15 cellular contexts compared by ENCODE assay signal in genomic region chr7:44385384-44386138, GRCh38.
DNase-seq lines count a peak whose midpoint lies in the region; ATAC-seq and TF ChIP-seq lines count a peak whose summit lies in the region.
"Had no signal": no experiment of that assay in that cellular context is flagged by ENCODE, and none has a peak within 500 bp of the region (broad histone marks: within the 10 kb centered on the region; RNA-seq: fewer than 3 reads in every experiment).

No MANE protein-coding gene starts in this region.

- no peak overlapping the region for H3K4me3 ChIP-seq in neuronal stem cell (ENCODE audit: low read length in 2 of 2)
- H3K4me3 ChIP-seq: suprapubic skin had no signal

- H3K4ac ChIP-seq in neuronal stem cell (ENCODE audit: low read length), result no peak overlapping the region

- in situ Hi-C loops in G401 (cut with HindIII; ENCODE audit: low sequenced_read_pairs), result no loop called here

- no peak overlapping the region for H2BK5ac ChIP-seq in neuronal stem cell (ENCODE audit: low read length)

- H3K79me1 ChIP-seq in neuronal stem cell (ENCODE audit: low read depth, low read length), result no peaks in the 10 kb centered on the region

- H3K9me3 Mint-ChIP-seq in brain (no peaks in the 10 kb centered on the region), glutamatergic neuron (ENCODE audit: unreplicated experiment) (peaks cover 11% of the 10 kb centered on the region), osteocyte (ENCODE audit: unreplicated experiment) (no peaks in the 10 kb centered on the region)
- H3K9me3 Mint-ChIP-seq: activated naive CD8-positive, alpha-beta T cell treated with anti-CD3 and anti-CD28 coated beads, Interleukin-2, amount 10 ng/mL, durations not matched to agents 7 days and 5 days; naive B cell had no signal

- DNase-seq in G401 (ENCODE audit: low spot score) (peak; percentile 40), glutamatergic neuron (no peak), osteocyte (ENCODE audit: extremely low spot score, unreplicated experiment) (peak; percentile 62), globus pallidus (ENCODE audit: low spot score) (no peak), GOT3 (lab: John Stamatoyannopoulos, UW) (no peak), neuronal stem cell (ENCODE audit: low spot score) (no peak), left lobe of liver (ENCODE audit: low spot score) (no peak)
- DNase-seq: activated naive CD8-positive, alpha-beta T cell treated with anti-CD3 and anti-CD28 coated beads, Interleukin-2, amount 10 ng/mL, durations not matched to agents 7 days and 5 days; BE2C; Kasumi-1; naive B cell; NCI-H1436; NCI-H2227 treated with DMSO at 0.1 percent for 48 hours had no signal

- H2AFZ ChIP-seq in neuronal stem cell (ENCODE audit: low read length), result no peak overlapping the region

- no peaks in the 10 kb centered on the region for H3K9me3 ChIP-seq in neuronal stem cell (replicated peaks in 1 of 2; ENCODE audit: control insufficient read depth in 2 of 2, insufficient read depth in 1 of 2, low read depth in 1 of 2, low read length in 2 of 2)
- H3K9me3 ChIP-seq: BE2C, suprapubic skin had no signal

- H3K4me1 ChIP-seq in neuronal stem cell (ENCODE audit: control insufficient read depth in 2 of 2, insufficient read depth in 1 of 2, low read depth in 1 of 2, low read length in 2 of 2), result peaks cover 0 to 8% of the 10 kb centered on the region in 2 donors
- H3K4me1 ChIP-seq: BE2C, suprapubic skin had no signal

- H3K4me3 Mint-ChIP-seq in brain, result peak overlapping the region in 1 of 5 experiments; percentile 38
- peak overlapping the region; percentile 8 for H3K4me3 Mint-ChIP-seq in glutamatergic neuron (ENCODE audit: unreplicated experiment)
- no peak overlapping the region for H3K4me3 Mint-ChIP-seq in osteocyte (ENCODE audit: unreplicated experiment)
- H3K4me3 Mint-ChIP-seq: activated naive CD8-positive, alpha-beta T cell treated with anti-CD3 and anti-CD28 coated beads, Interleukin-2, amount 10 ng/mL, durations not matched to agents 7 days and 5 days; naive B cell had no signal

- no peaks in the 10 kb centered on the region for H3K27me3 ChIP-seq in neuronal stem cell (ENCODE audit: control insufficient read depth in 3 of 3, insufficient read depth in 3 of 3, low read depth in 1 of 3, low read length in 3 of 3)
- H3K27me3 ChIP-seq: BE2C, suprapubic skin had no signal

- no peak overlapping the region for H4K8ac ChIP-seq in neuronal stem cell (ENCODE audit: low read depth, low read length)

- no peaks in the 10 kb centered on the region for H3K27me3 Mint-ChIP-seq in brain
- H3K27me3 Mint-ChIP-seq in glutamatergic neuron (ENCODE audit: unreplicated experiment), result peaks cover 11% of the 10 kb centered on the region
- no peaks in the 10 kb centered on the region for H3K27me3 Mint-ChIP-seq in osteocyte (ENCODE audit: unreplicated experiment)
- H3K27me3 Mint-ChIP-seq: activated naive CD8-positive, alpha-beta T cell treated with anti-CD3 and anti-CD28 coated beads, Interleukin-2, amount 10 ng/mL, durations not matched to agents 7 days and 5 days; naive B cell had no signal

- peak overlapping the region; percentile 44 to 97 (median 86) for H3K27ac Mint-ChIP-seq in brain
- no peak overlapping the region for H3K27ac Mint-ChIP-seq in glutamatergic neuron (ENCODE audit: unreplicated experiment)
- H3K27ac Mint-ChIP-seq in osteocyte (ENCODE audit: unreplicated experiment), result no peak overlapping the region
- H3K27ac Mint-ChIP-seq: activated naive CD8-positive, alpha-beta T cell treated with anti-CD3 and anti-CD28 coated beads, Interleukin-2, amount 10 ng/mL, durations not matched to agents 7 days and 5 days had no signal

- no peak for TF ChIP-seq CTCF in brain (conservative IDR thresholded peaks at IDR 0.05)
- no peak for TF ChIP-seq CTCF in glutamatergic neuron (IDR thresholded peaks at IDR 0.05; ENCODE audit: partially characterized antibody, unreplicated experiment)
- TF ChIP-seq CTCF in osteocyte (IDR thresholded peaks at IDR 0.05), result no peak

- H3K4me1 Mint-ChIP-seq in brain, result peaks cover 26% of the 10 kb centered on the region
- H3K4me1 Mint-ChIP-seq in glutamatergic neuron (ENCODE audit: low read depth, unreplicated experiment), result peaks cover 2% of the 10 kb centered on the region
- peaks cover 20% of the 10 kb centered on the region for H3K4me1 Mint-ChIP-seq in osteocyte (ENCODE audit: unreplicated experiment)

- H3K36me3 Mint-ChIP-seq in brain (peaks cover 39% of the 10 kb centered on the region), glutamatergic neuron (ENCODE audit: unreplicated experiment) (peaks cover 14% of the 10 kb centered on the region), osteocyte (ENCODE audit: unreplicated experiment) (peaks cover 42% of the 10 kb centered on the region)

- no peak overlapping the region for H2AK5ac ChIP-seq in neuronal stem cell (ENCODE audit: low read depth, low read length)

- WGBS in neuronal stem cell (ENCODE audit: extremely low coverage in 2 of 2, insufficient read length in 2 of 2, insufficient replicate concordance in 1 of 2), 2 donors, result no CpG with 5 or more reads among the region's 14 CpGs

- H3K18ac ChIP-seq in neuronal stem cell (ENCODE audit: low read length), result no peak overlapping the region

- H3K27ac ChIP-seq in neuronal stem cell (replicated peaks; ENCODE audit: low read length), result no peak overlapping the region
- H3K27ac ChIP-seq: suprapubic skin had no signal

- no peak overlapping the region for H3K23ac ChIP-seq in neuronal stem cell (ENCODE audit: low read depth, low read length, poor library complexity)

- H2BK120ac ChIP-seq in neuronal stem cell (ENCODE audit: low read depth, low read length), result no peak overlapping the region

- peaks cover 47 to 72% of the 10 kb centered on the region in 2 donors for H3K36me3 ChIP-seq in neuronal stem cell (replicated peaks in 1 of 2; ENCODE audit: control insufficient read depth in 2 of 2, insufficient read depth in 2 of 2, low read length in 2 of 2)

- no peak overlapping the region for H3K14ac ChIP-seq in neuronal stem cell (ENCODE audit: low read length)

- no peak overlapping the region for H4K91ac ChIP-seq in neuronal stem cell (ENCODE audit: low read depth, low read length, poor library complexity)

- ATAC-seq in left lobe of liver, result no peak

- no peak overlapping the region for H2BK15ac ChIP-seq in neuronal stem cell (ENCODE audit: low read length)

- no peak overlapping the region for H3K4me2 ChIP-seq in neuronal stem cell (ENCODE audit: insufficient read depth, low read length, poor library complexity, severe bottlenecking)

- no peak overlapping the region for H3K9ac ChIP-seq in neuronal stem cell (ENCODE audit: low read depth, low read length, poor library complexity)

- no peak overlapping the region for H2BK12ac ChIP-seq in neuronal stem cell (ENCODE audit: low read length)

Comparison
In these comparisons a context has a peak if more than half of its experiments do, and no peak if none do; other contexts are left out.
1. DNase-seq: peak in G401 (single experiment) and osteocyte (single experiment); none in glutamatergic neuron (single experiment), globus pallidus (single experiment), GOT3 (single experiment), neuronal stem cell (single experiment) and left lobe of liver (single experiment).
2. H3K27ac Mint-ChIP-seq: peak in brain (5 of 5); none in glutamatergic neuron (single experiment) and osteocyte (single experiment).